Comparison of ENCODE assay signal across 27 cellular contexts in genomic region chr4:91220315-91220714, GRCh38.
"Had no signal": no experiment of that assay in that cellular context is flagged by ENCODE, and none has a peak within 500 bp of the region (broad histone marks: within the 10 kb centered on the region; RNA-seq: fewer than 3 reads in every experiment).

No MANE protein-coding gene starts in this region.

- H3K9ac ChIP-seq: KMS-11, SK-N-SH had no signal

- ATAC-seq: activated CD4-positive, alpha-beta T cell treated with anti-CD3 and anti-CD28 coated beads for 36 hours; activated CD4-positive, CD25-positive, alpha-beta regulatory T cell treated with anti-CD3 and anti-CD28 coated beads, Interleukin-2, amount 50 U/mL, for 24 hours; activated CD8-positive, alpha-beta T cell treated with anti-CD3 and anti-CD28 coated beads, Interleukin-2, amount 10 ng/mL, durations not matched to agents 7 days and 5 days; body of pancreas; PC-3; WTC11 had no signal

- H3K36me3 ChIP-seq: ascending aorta, breast epithelium, Peyer's patch, SJSA1 had no signal

- DNase-seq: activated CD4-positive, alpha-beta T cell treated with anti-CD3 and anti-CD28 coated beads for 36 hours; activated CD4-positive, alpha-beta T cell treated with anti-CD3 and anti-CD28 coated beads, Interleukin-2, amount 10 ng/mL, durations not matched to agents 7 days and 5 days; activated CD4-positive, alpha-beta T cell treated with anti-CD3 and anti-CD28 coated beads, Interleukin-2, amount 50 U/mL, for 48 hours; activated CD8-positive, alpha-beta T cell treated with anti-CD3 and anti-CD28 coated beads, Interleukin-2, amount 10 ng/mL, durations not matched to agents 7 days and 5 days; activated gamma-delta T cell; activated naive CD4-positive, alpha-beta T cell treated with Interleukin-2 at 50 U/mL for 16 hours; activated naive CD8-positive, alpha-beta T cell treated with anti-CD3 and anti-CD28 coated beads, Interleukin-2, amount 10 ng/mL, durations not matched to agents 7 days and 5 days; activated T-cell treated with anti-CD3 and anti-CD28 coated beads, Interleukin-2, amount 50 U/mL, for 24 hours; amygdala; body of pancreas; NCI-H1092 treated with DMSO at 0.1 percent for 48 hours; NCI-H146; NCI-H2081 treated with DMSO at 0.1 percent for 48 hours; NCI-H510A treated with DMSO at 0.1 percent for 48 hours; NCI-H526 treated with DMSO at 0.1 percent for 48 hours; NK-92 treated with Interleukin-12 subunit alpha and Interleukin-12 subunit beta, amount 100 ng/mL, for 24 hours; PC-3; Peyer's patch; RPMI8226; SHP77 treated with DMSO at 0.1 percent for 48 hours; SK-N-SH had no signal

- H3K27ac ChIP-seq: ascending aorta, body of pancreas, breast epithelium, KMS-11, Peyer's patch, SJSA1 had no signal

- H3K4me2 ChIP-seq: KMS-11, SK-N-SH had no signal

- H3K9me3 ChIP-seq: ascending aorta, body of pancreas, breast epithelium, Peyer's patch, SK-N-SH had no signal

- H3K27me3 ChIP-seq: ascending aorta, body of pancreas, breast epithelium, SJSA1 had no signal

- H3K4me3 ChIP-seq: ascending aorta, body of pancreas, breast epithelium, Peyer's patch, SJSA1 had no signal

- H3K9me2 ChIP-seq: SK-N-SH had no signal
